In the genomic region with DNA sequence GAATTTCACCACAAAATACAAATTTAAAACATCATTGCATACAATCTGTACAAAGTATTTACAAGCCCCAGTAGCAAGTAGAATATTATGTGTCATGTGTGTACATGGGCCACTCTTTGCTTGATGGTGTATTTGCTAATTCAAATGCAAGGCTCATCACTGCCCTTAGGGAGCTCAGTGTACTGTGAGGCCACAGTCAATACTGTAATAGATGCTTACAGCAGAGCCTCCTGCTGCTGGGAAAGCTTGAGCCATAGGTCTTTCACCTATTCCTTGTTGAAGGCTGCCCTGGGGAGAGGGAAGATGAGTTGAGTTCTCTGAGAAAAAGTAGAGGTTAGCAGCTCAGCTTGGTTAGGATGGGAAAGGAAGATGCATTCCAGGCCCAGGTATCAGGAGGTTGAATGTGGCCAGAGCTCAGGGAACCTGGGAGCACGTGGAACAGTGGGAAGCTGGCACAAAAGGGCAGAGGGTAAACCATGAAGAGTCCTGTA, we compare ENCODE assay signal across 1 cellular context.
TF ChIP-seq lines count a peak whose summit lies in the region.

No MANE protein-coding gene starts in this region.

TF ChIP-seq in GM23338, 12 proteins besides CTCF, POLR2A, EP300 and RAD21 (continued from another document):
- TF ChIP-seq, protein P1, sequence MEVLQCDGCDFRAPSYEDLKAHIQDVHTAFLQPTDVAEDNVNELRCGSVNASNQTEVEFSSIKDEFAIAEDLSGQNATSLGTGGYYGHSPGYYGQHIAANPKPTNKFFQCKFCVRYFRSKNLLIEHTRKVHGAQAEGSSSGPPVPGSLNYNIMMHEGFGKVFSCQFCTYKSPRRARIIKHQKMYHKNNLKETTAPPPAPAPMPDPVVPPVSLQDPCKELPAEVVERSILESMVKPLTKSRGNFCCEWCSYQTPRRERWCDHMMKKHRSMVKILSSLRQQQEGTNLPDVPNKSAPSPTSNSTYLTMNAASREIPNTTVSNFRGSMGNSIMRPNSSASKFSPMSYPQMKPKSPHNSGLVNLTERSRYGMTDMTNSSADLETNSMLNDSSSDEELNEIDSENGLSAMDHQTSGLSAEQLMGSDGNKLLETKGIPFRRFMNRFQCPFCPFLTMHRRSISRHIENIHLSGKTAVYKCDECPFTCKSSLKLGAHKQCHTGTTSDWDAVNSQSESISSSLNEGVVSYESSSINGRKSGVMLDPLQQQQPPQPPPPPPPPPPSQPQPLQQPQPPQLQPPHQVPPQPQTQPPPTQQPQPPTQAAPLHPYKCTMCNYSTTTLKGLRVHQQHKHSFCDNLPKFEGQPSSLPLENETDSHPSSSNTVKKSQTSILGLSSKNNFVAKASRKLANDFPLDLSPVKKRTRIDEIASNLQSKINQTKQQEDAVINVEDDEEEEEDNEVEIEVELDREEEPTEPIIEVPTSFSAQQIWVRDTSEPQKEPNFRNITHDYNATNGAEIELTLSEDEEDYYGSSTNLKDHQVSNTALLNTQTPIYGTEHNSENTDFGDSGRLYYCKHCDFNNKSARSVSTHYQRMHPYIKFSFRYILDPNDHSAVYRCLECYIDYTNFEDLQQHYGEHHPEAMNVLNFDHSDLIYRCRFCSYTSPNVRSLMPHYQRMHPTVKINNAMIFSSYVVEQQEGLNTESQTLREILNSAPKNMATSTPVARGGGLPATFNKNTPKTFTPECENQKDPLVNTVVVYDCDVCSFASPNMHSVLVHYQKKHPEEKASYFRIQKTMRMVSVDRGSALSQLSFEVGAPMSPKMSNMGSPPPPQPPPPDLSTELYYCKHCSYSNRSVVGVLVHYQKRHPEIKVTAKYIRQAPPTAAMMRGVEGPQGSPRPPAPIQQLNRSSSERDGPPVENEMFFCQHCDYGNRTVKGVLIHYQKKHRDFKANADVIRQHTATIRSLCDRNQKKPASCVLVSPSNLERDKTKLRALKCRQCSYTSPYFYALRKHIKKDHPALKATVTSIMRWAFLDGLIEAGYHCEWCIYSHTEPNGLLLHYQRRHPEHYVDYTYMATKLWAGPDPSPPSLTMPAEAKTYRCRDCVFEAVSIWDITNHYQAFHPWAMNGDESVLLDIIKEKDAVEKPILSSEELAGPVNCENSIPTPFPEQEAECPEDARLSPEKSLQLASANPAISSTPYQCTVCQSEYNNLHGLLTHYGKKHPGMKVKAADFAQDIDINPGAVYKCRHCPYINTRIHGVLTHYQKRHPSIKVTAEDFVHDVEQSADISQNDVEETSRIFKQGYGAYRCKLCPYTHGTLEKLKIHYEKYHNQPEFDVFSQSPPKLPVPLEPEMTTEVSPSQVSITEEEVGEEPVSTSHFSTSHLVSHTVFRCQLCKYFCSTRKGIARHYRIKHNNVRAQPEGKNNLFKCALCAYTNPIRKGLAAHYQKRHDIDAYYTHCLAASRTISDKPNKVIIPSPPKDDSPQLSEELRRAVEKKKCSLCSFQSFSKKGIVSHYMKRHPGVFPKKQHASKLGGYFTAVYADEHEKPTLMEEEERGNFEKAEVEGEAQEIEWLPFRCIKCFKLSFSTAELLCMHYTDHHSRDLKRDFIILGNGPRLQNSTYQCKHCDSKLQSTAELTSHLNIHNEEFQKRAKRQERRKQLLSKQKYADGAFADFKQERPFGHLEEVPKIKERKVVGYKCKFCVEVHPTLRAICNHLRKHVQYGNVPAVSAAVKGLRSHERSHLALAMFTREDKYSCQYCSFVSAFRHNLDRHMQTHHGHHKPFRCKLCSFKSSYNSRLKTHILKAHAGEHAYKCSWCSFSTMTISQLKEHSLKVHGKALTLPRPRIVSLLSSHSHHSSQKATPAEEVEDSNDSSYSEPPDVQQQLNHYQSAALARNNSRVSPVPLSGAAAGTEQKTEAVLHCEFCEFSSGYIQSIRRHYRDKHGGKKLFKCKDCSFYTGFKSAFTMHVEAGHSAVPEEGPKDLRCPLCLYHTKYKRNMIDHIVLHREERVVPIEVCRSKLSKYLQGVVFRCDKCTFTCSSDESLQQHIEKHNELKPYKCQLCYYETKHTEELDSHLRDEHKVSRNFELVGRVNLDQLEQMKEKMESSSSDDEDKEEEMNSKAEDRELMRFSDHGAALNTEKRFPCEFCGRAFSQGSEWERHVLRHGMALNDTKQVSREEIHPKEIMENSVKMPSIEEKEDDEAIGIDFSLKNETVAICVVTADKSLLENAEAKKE (CRISPR knock-in tag; IDR thresholded peaks at IDR 0.05): no peak
- TF ChIP-seq NANOG (IDR thresholded peaks at IDR 0.05; ENCODE audit: borderline replicate concordance) (no peak), STAT1 (IDR thresholded peaks at IDR 0.05; ENCODE audit: unreplicated experiment) (no peak)
